ENCODE assay signal across 15 cellular contexts in genomic region chr7:16811555-16811954, GRCh38. TPM values are rescaled to one million over a fixed set of nuclear protein-coding genes. Genes with fewer than 3 reads are reported as not detected.
DNase-seq lines count a peak whose midpoint lies in the region; ATAC-seq, FAIRE-seq and TF ChIP-seq lines count a peak whose summit lies in the region.
"Had no signal": no experiment of that assay in that cellular context is flagged by ENCODE, and none has a peak within 500 bp of the region (broad histone marks: within the 10 kb centered on the region; RNA-seq: fewer than 3 reads in every experiment).

No MANE protein-coding gene starts in this region.

- peaks cover 0 to 6% of the 10 kb centered on the region in 2 experiments; a peak in 2 of 5 replicates for H3K27me3 ChIP-seq in HepG2 (ENCODE audit: control insufficient read depth in 1 of 2, insufficient read depth in 2 of 2, low read length in 2 of 2)
- no peaks in the 10 kb centered on the region for H3K27me3 ChIP-seq in right lobe of liver
- no peaks in the 10 kb centered on the region for H3K27me3 ChIP-seq in foreskin keratinocyte
- H3K27me3 ChIP-seq in gastrocnemius medialis: no peaks in the 10 kb centered on the region
- H3K27me3 ChIP-seq: neural progenitor cell had no signal

- intact Hi-C loops in HepG2 (cut with micrococcal nuclease; ENCODE audit: unreplicated experiment): no loop called here
- intact Hi-C loops in right lobe of liver (cut with DNase I): no loop called here
- intact Hi-C loops in gastrocnemius medialis (cut with DNase I; ENCODE audit: low total_unique reads): no loop called here

- FAIRE-seq in HepG2 (lab: Jason Lieb, UNC): no peak

- in situ Hi-C loops in HepG2 (cut with HindIII; ENCODE audit: extremely low pct_ligation_motif_present, low pct_unique_long_range_greater_than_20kb): no loop called here
- in situ Hi-C loops in gastrocnemius medialis (cut with MboI; ENCODE audit: low sequenced_read_pairs in 4 of 4): no loop called here

- H3K4me1 ChIP-seq in HepG2 (ENCODE audit: insufficient read depth, low read length) (no peaks in the 10 kb centered on the region), right lobe of liver (no peaks in the 10 kb centered on the region), foreskin keratinocyte (no peaks in the 10 kb centered on the region), gastrocnemius medialis (no peaks in the 10 kb centered on the region)
- H3K4me1 ChIP-seq: neural progenitor cell had no signal

- no peaks in the 10 kb centered on the region for H4K20me1 ChIP-seq in HepG2 (ENCODE audit: insufficient read depth, low read length)

- H3K4me3 ChIP-seq in HepG2 (replicated peaks in 1 of 3; ENCODE audit: insufficient read depth in 1 of 3, low read depth in 2 of 3, low read length in 3 of 3): no peak overlapping the region
- no peak overlapping the region for H3K4me3 ChIP-seq in right lobe of liver
- H3K4me3 ChIP-seq in gastrocnemius medialis: no peak overlapping the region
- H3K4me3 ChIP-seq: neural progenitor cell had no signal

- no peaks in the 10 kb centered on the region for H3K79me2 ChIP-seq in HepG2 (ENCODE audit: insufficient read depth, low read length)

- CTCF ChIA-PET in HepG2 (lab: Yijun Ruan, JAX; ENCODE audit: low intra/inter-chr PET ratio, low total read pairs): no interaction called here

- BruUV-seq in HepG2 (replicated peaks; lab: Mats Ljungman, UMichigan): no TSS peak

- TF ChIP-seq EP300 in HepG2 (IDR thresholded peaks at IDR 0.05; ENCODE audit: low read depth in 2 of 2, low read length in 2 of 2) (no peak), HepG2 (CRISPR knock-in tag; IDR thresholded peaks at IDR 0.05; ENCODE audit: borderline replicate concordance) (no peak)

- TF ChIP-seq CTCF in HepG2 (CRISPR knock-in tag; IDR thresholded peaks at IDR 0.05) (no peak), right lobe of liver (IDR thresholded peaks at IDR 0.05) (no peak), foreskin keratinocyte (conservative IDR thresholded peaks at IDR 0.05) (no peak), gastrocnemius medialis (IDR thresholded peaks at IDR 0.05 in 4 of 5, conservative IDR thresholded peaks at IDR 0.05 in 1 of 5) (no peak)

- 6% methylated on average over 2 of the region's 2 CpGs for WGBS in HepG2 (ENCODE audit: low lambda C conversion rate)
- 55% methylated on average over 2 of the region's 2 CpGs for WGBS in right lobe of liver (ENCODE audit: insufficient coverage, low coverage, low lambda C conversion rate, missing lambda C conversion rate)

- no peak overlapping the region for H3K4me2 ChIP-seq in HepG2 (ENCODE audit: low read depth, low read length)
- H3K4me2 ChIP-seq: neural progenitor cell had no signal

- H3K9me3 ChIP-seq in HepG2 (ENCODE audit: low read length) (no peaks in the 10 kb centered on the region), right lobe of liver (no peaks in the 10 kb centered on the region), gastrocnemius medialis (no peaks in the 10 kb centered on the region)

- no peak for DNase-seq in HepG2 (ENCODE audit: low spot score)
- no peak for DNase-seq in right lobe of liver
- DNase-seq in amniotic epithelial cell (ENCODE audit: low read depth): peak; percentile 64
- no peak for DNase-seq in foreskin keratinocyte
- no peak for DNase-seq in stimulated activated CD8-positive, alpha-beta memory T cell treated with anti-CD3 and anti-CD28 coated beads, Interleukin-4, amount 100 ng/mL, for 48 hours
- DNase-seq in gastrocnemius medialis: no peak
- DNase-seq: activated naive CD4-positive, alpha-beta T cell; AML-193; effector CD4-positive, alpha-beta T cell; Kasumi-1; NCI-H510A had no signal

- H2AFZ ChIP-seq in HepG2 (ENCODE audit: low read length): no peak overlapping the region
- H2AFZ ChIP-seq: neural progenitor cell had no signal

- no peak for TF ChIP-seq RAD21 in HepG2 (CRISPR knock-in tag; IDR thresholded peaks at IDR 0.05)

- H3K36me3 ChIP-seq in HepG2 (replicated peaks in 1 of 2; ENCODE audit: control insufficient read depth in 1 of 2, insufficient read depth in 2 of 2, low read length in 2 of 2) (no peaks in the 10 kb centered on the region), right lobe of liver (no peaks in the 10 kb centered on the region), gastrocnemius medialis (no peaks in the 10 kb centered on the region)
- H3K36me3 ChIP-seq: neural progenitor cell had no signal

- no peak for TF ChIP-seq POLR2A in HepG2 (IDR thresholded peaks at IDR 0.05; ENCODE audit: insufficient read depth in 1 of 2, low read depth in 2 of 2, low read length in 2 of 2)
- no peak for TF ChIP-seq POLR2A in right lobe of liver (IDR thresholded peaks at IDR 0.05)
- no peak for TF ChIP-seq POLR2A in gastrocnemius medialis (IDR thresholded peaks at IDR 0.05)

- ATAC-seq in HepG2 (no peak), right lobe of liver (no peak), foreskin keratinocyte (peak; percentile 48), HG02981 (IDR thresholded peaks at IDR 0.05; ENCODE audit: unreplicated experiment) (no peak), HG02763 (IDR thresholded peaks at IDR 0.05; ENCODE audit: unreplicated experiment) (no peak), gastrocnemius medialis (no peak)
- ATAC-seq: stimulated activated memory B cell treated with anti-CD40 and anti-IgM and Interleukin-4, amounts not matched to agents 10 μg/mL and 1 μg/mL and 100 μg/mL, for 72 hours had no signal

- H3K9ac ChIP-seq in HepG2 (ENCODE audit: insufficient read depth, low read depth, low read length): no peak overlapping the region
- H3K9ac ChIP-seq: neural progenitor cell had no signal

- no peak overlapping the region for H3K27ac ChIP-seq in HepG2 (ENCODE audit: extremely low read length, insufficient read depth, low read length)
- H3K27ac ChIP-seq in right lobe of liver: no peak overlapping the region
- no peak overlapping the region for H3K27ac ChIP-seq in foreskin keratinocyte
- no peak overlapping the region for H3K27ac ChIP-seq in gastrocnemius medialis
- H3K27ac ChIP-seq: neural progenitor cell had no signal

- POLR2A ChIA-PET in HepG2 (lab: Yijun Ruan, JAX): no interaction called here

TF ChIP-seq in HepG2, 621 proteins besides CTCF, POLR2A, EP300 and RAD21 (continues in another document):
- TF ChIP-seq CREB1 (IDR thresholded peaks at IDR 0.05) (0 out of 2 replicates have a peak, but pooled peaks have one; percentile 25), CREB1 (CRISPR knock-in tag; IDR thresholded peaks at IDR 0.05) (no peak)

RNA-seq across cellular contexts. Expression of gene AGR2, which starts 6.8 kb away (rescaled TPM):
- 1.3 and 2.9 TPM in 2 replicates for total RNA-seq in HepG2 (2016; rRNA removed; fragmentation: Illumina TruSeq; extraction: Trizol)
- total RNA-seq in HepG2 (2016; cell fraction: cytosol; rRNA removed; fragmentation: Illumina TruSeq; extraction: Trizol; ENCODE audit: low read depth): 0.88 and 1.6 TPM in 2 replicates
- total RNA-seq in HepG2 (2016; cell fraction: insoluble cytoplasmic fraction; rRNA removed; fragmentation: Illumina TruSeq; extraction: Trizol): 2.5 and 2.9 TPM in 2 replicates
- 1.3 and 1.4 TPM in 2 replicates for total RNA-seq in HepG2 (2016; cell fraction: membrane; rRNA removed; fragmentation: Illumina TruSeq; extraction: Trizol)
- 3.7 and 5.2 TPM in 2 replicates for total RNA-seq in HepG2 (2016; cell fraction: nucleus; rRNA removed; fragmentation: Illumina TruSeq; extraction: Trizol)
- polyA plus RNA-seq in HepG2 (2011; rRNA removed): 1.7 and 2.2 TPM in 2 replicates
- 5.0 and 7.9 TPM in 2 replicates for polyA plus RNA-seq in HepG2 (2011; cell fraction: cytosol; rRNA removed)
- polyA plus RNA-seq in HepG2 (2011; cell fraction: nucleus; rRNA removed): 0.51 and 1.4 TPM in 2 replicates
- polyA plus RNA-seq in HepG2 (2012): 1.3 and 2.3 TPM in 2 replicates
- 0.35 and 1.4 TPM in 2 replicates for polyA plus RNA-seq in HepG2 (2016; cell fraction: cytosol; fragmentation: Illumina TruSeq; extraction: Trizol; ENCODE audit: low read depth)
- polyA plus RNA-seq in HepG2 (2016; cell fraction: insoluble cytoplasmic fraction; fragmentation: Illumina TruSeq; extraction: Trizol; ENCODE audit: low read depth): 1.1 and 2.6 TPM in 2 replicates
- polyA plus RNA-seq in HepG2 (2016; cell fraction: membrane; fragmentation: Illumina TruSeq; extraction: Trizol; ENCODE audit: low read depth): 0.48 and 1.1 TPM in 2 replicates
- 4.6 and 6.6 TPM in 2 replicates for polyA plus RNA-seq in HepG2 (2016; cell fraction: nucleus; fragmentation: Illumina TruSeq; extraction: Trizol; ENCODE audit: insufficient read depth, low read depth)
- 2.1 and 4.6 TPM in 2 replicates for polyA minus RNA-seq in HepG2 (2011; rRNA and poly(A)+ RNA removed; ENCODE audit: low replicate concordance)
- 0.88 and 1.9 TPM in 2 replicates for polyA minus RNA-seq in HepG2 (2011; cell fraction: cytosol; rRNA and poly(A)+ RNA removed)
- polyA minus RNA-seq in HepG2 (2011; cell fraction: nucleus; rRNA and poly(A)+ RNA removed): 0.25 TPM in 1 of 2 replicates, not detected in the other
- under 1 TPM in 4 of 6 experiments, not detected in 2; 0.15 to 0.43 (median 0.33) TPM for total RNA-seq in right lobe of liver
- total RNA-seq in foreskin keratinocyte: 0.92 and 2.3 TPM in 2 replicates
- polyA plus RNA-seq in foreskin keratinocyte: 1.5 and 2.1 TPM in 2 replicates
- 1 to 10 TPM in 1 of 4 donors, not detected in 3; 1.4 TPM for total RNA-seq in gastrocnemius medialis

RNA-seq across cellular contexts. Expression of gene TSPAN13, which starts 58.0 kb away (rescaled TPM):
- total RNA-seq in HepG2 (2016; rRNA removed; fragmentation: Illumina TruSeq; extraction: Trizol) (4.7 and 6.2 TPM in 2 replicates), right lobe of liver (10 to 100 TPM in 5 of 6 experiments, 1 to 10 TPM in 1; 7.1 to 43.2 (median 18.0) TPM), foreskin keratinocyte (22.5 and 35.7 TPM in 2 replicates), gastrocnemius medialis (1 to 10 TPM; 2.8 to 8.3 (median 6.9) TPM)
- total RNA-seq in HepG2 (2016; cell fraction: cytosol; rRNA removed; fragmentation: Illumina TruSeq; extraction: Trizol; ENCODE audit: low read depth): 3.1 and 3.7 TPM in 2 replicates
- 4.8 and 7.0 TPM in 2 replicates for total RNA-seq in HepG2 (2016; cell fraction: insoluble cytoplasmic fraction; rRNA removed; fragmentation: Illumina TruSeq; extraction: Trizol)
- total RNA-seq in HepG2 (2016; cell fraction: membrane; rRNA removed; fragmentation: Illumina TruSeq; extraction: Trizol): 5.3 and 5.7 TPM in 2 replicates
- total RNA-seq in HepG2 (2016; cell fraction: nucleus; rRNA removed; fragmentation: Illumina TruSeq; extraction: Trizol): 7.2 and 7.6 TPM in 2 replicates
- polyA plus RNA-seq in HepG2 (2011; rRNA removed) (5.8 and 6.4 TPM in 2 replicates), foreskin keratinocyte (16.9 and 25.7 TPM in 2 replicates)
- 2.9 and 4.7 TPM in 2 replicates for polyA plus RNA-seq in HepG2 (2011; cell fraction: cytosol; rRNA removed)
- 0.72 and 1.4 TPM in 2 replicates for polyA plus RNA-seq in HepG2 (2011; cell fraction: nucleus; rRNA removed)
- polyA plus RNA-seq in HepG2 (2012): 4.5 and 4.8 TPM in 2 replicates
- polyA plus RNA-seq in HepG2 (2016; cell fraction: cytosol; fragmentation: Illumina TruSeq; extraction: Trizol; ENCODE audit: low read depth): 6.5 and 8.4 TPM in 2 replicates
- 8.4 and 8.8 TPM in 2 replicates for polyA plus RNA-seq in HepG2 (2016; cell fraction: insoluble cytoplasmic fraction; fragmentation: Illumina TruSeq; extraction: Trizol; ENCODE audit: low read depth)
- polyA plus RNA-seq in HepG2 (2016; cell fraction: membrane; fragmentation: Illumina TruSeq; extraction: Trizol; ENCODE audit: low read depth): 9.8 and 11.1 TPM in 2 replicates
- polyA plus RNA-seq in HepG2 (2016; cell fraction: nucleus; fragmentation: Illumina TruSeq; extraction: Trizol; ENCODE audit: insufficient read depth, low read depth): 18.0 and 18.5 TPM in 2 replicates
- polyA minus RNA-seq in HepG2 (2011; rRNA and poly(A)+ RNA removed; ENCODE audit: low replicate concordance): 2.2 and 2.7 TPM in 2 replicates
- polyA minus RNA-seq in HepG2 (2011; cell fraction: cytosol; rRNA and poly(A)+ RNA removed): 1.1 and 4.4 TPM in 2 replicates
- polyA minus RNA-seq in HepG2 (2011; cell fraction: nucleus; rRNA and poly(A)+ RNA removed): 1.0 and 1.5 TPM in 2 replicates
